ENCODE assay signal across 8 cellular contexts in genomic region chr14:56333361-56334279, GRCh38.
A peak's percentile ranks its signal among the peaks of the same experiment; 100 is the strongest.
DNase-seq lines count a peak whose midpoint lies in the region; ATAC-seq, FAIRE-seq and TF ChIP-seq lines count a peak whose summit lies in the region.

No MANE protein-coding gene starts in this region.

- no peaks in the 10 kb centered on the region for H3K36me3 ChIP-seq in MM.1S (replicated peaks; ENCODE audit: insufficient read depth, low read length)

- no peaks in the 10 kb centered on the region for H4K20me1 ChIP-seq in MM.1S (ENCODE audit: insufficient read depth, low read length)

- H3K9me3 ChIP-seq in MM.1S (replicated peaks; ENCODE audit: insufficient read depth, low read length) = no peaks in the 10 kb centered on the region

- no peaks in the 10 kb centered on the region for H3F3A ChIP-seq in MM.1S (ENCODE audit: insufficient read depth, low read length)

- H3K4me1 ChIP-seq in MM.1S (ENCODE audit: low read length) = no peaks in the 10 kb centered on the region

- TF ChIP-seq POLR2A in H54 (IDR thresholded peaks at IDR 0.05; ENCODE audit: low read depth, low read length) = no peak

- no peak overlapping the region for H3K9ac ChIP-seq in MM.1S (ENCODE audit: low read length)

- intact Hi-C loops in dorsolateral prefrontal cortex (cut with DNase I) = no loop called here

- peak; percentile 12 for DNase-seq in H54 (ENCODE audit: insufficient read length, low spot score)
- peak; percentile 36 for DNase-seq in NCI-H524 treated with DMSO at 0.1 percent for 48 hours (lab: John Stamatoyannopoulos, UW)
- peak; percentile 74 to 94 for DNase-seq in dermis microvascular lymphatic vessel endothelial cell (ENCODE audit: low read depth in 2 of 2)
- peak; percentile 9 for DNase-seq in retina
- no peak for DNase-seq in MM.1S
- no peak for DNase-seq in dorsolateral prefrontal cortex

- FAIRE-seq in H54 (lab: Jason Lieb, UNC) = peak; percentile 86

- no peak overlapping the region for H2AFZ ChIP-seq in MM.1S (ENCODE audit: low read length)

- no peaks in the 10 kb centered on the region for H3K9me2 ChIP-seq in MM.1S (replicated peaks; ENCODE audit: insufficient read depth, low read length)

- ATAC-seq in GM21529 (IDR thresholded peaks at IDR 0.05; ENCODE audit: unreplicated experiment) (no peak), HG03571 (IDR thresholded peaks at IDR 0.05; ENCODE audit: unreplicated experiment) (no peak)

- H3K27me3 ChIP-seq in MM.1S (replicated peaks; ENCODE audit: insufficient read depth, low read length) (no peaks in the 10 kb centered on the region), dorsolateral prefrontal cortex (no peaks in the 10 kb centered on the region)

- TF ChIP-seq CTCF in MM.1S (IDR thresholded peaks at IDR 0.05; ENCODE audit: low read length) (no peak), dorsolateral prefrontal cortex (IDR thresholded peaks at IDR 0.05 in 54 of 56, conservative IDR thresholded peaks at IDR 0.05 in 2 of 56; ENCODE audit: low read depth in 1 of 56, partially characterized antibody in 56 of 56) (no peak)

- H3K4me2 ChIP-seq in MM.1S (ENCODE audit: low read depth, low read length) = no peak overlapping the region

- no peaks in the 10 kb centered on the region for H3K79me2 ChIP-seq in MM.1S (ENCODE audit: low read length)

- no peak overlapping the region for H3K4me3 ChIP-seq in MM.1S (ENCODE audit: low read length)
- no peak overlapping the region for H3K4me3 ChIP-seq in dorsolateral prefrontal cortex

- H3K27ac ChIP-seq in MM.1S (ENCODE audit: low read length) (no peak overlapping the region), dorsolateral prefrontal cortex (no peak overlapping the region)

Comparison
In these comparisons a context has a peak if more than half of its experiments do, and no peak if none do; other contexts are left out.
1. DNase-seq: peak in H54 (single experiment), NCI-H524 treated with DMSO at 0.1 percent for 48 hours (single experiment), dermis microvascular lymphatic vessel endothelial cell (2 of 2) and retina (single experiment); none in MM.1S (single experiment) and dorsolateral prefrontal cortex (0 of 10).